ENCODE assay signal across 26 cellular contexts in the genomic region with DNA sequence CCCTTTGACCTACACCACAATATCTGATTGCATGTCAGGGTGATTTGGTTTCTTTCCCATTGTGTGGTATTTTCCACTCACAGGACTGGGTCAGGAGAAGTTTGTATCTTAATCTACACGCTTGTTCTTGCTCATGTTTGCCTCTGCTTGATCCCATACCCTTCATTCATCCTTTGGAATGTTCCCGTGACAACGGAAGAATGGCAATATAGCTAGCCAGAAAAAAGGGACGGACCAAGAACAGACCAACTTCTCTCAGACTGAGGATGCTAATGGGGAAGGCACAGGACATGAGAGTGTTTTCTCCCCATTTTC. TPM values are rescaled to one million over a fixed set of nuclear protein-coding genes. Genes with fewer than 3 reads are reported as not detected.
"Had no signal": no experiment of that assay in that cellular context is flagged by ENCODE, and none has a peak within 500 bp of the region (broad histone marks: within the 10 kb centered on the region; RNA-seq: fewer than 3 reads in every experiment).

No MANE protein-coding gene starts in this region.

- H3K4me3 Mint-ChIP-seq: naive thymus-derived CD8-positive, alpha-beta T cell; nephron; neural crest cell; stimulated activated naive B cell treated with anti-CD40 and anti-IgM and Interleukin-4, amounts not matched to agents 10 μg/mL and 1 μg/mL and 100 μg/mL, for 72 hours; stimulated activated naive CD8-positive, alpha-beta T cell treated with anti-CD3 and anti-CD28 coated beads, Interleukin-15, Interleukin-2, amounts not matched to agents 100 ng/mL and 50 ng/mL, for 24 hours; type B pancreatic cell had no signal

- H3K4me1 ChIP-seq: left lung, lower lobe of right lung, pancreas, prostate gland, tibial nerve, uterus had no signal

- H3K36me3 Mint-ChIP-seq: naive thymus-derived CD8-positive, alpha-beta T cell; stimulated activated naive B cell treated with anti-CD40 and anti-IgM and Interleukin-4, amounts not matched to agents 10 μg/mL and 1 μg/mL and 100 μg/mL, for 72 hours; type B pancreatic cell had no signal

- H3K27ac Mint-ChIP-seq: naive thymus-derived CD8-positive, alpha-beta T cell; nephron; type B pancreatic cell had no signal

- H3K36me3 ChIP-seq: left lung, lower lobe of right lung, pancreas, prostate gland, tibial nerve, uterus had no signal

- DNase-seq: kidney; left colon; left lung; lower lobe of right lung; mesenchymal stem cell; naive thymus-derived CD8-positive, alpha-beta T cell; nucleus accumbens; pancreas; posterior cingulate gyrus; retina; right cardiac atrium; stimulated activated CD4-positive, alpha-beta T cell treated with anti-CD3 and anti-CD28 coated beads, Interleukin-12 subunit alpha, Interleukin-12 subunit beta, amount 100 ng/mL, for 4 hours; stimulated activated CD4-positive, alpha-beta T cell treated with anti-CD3 and anti-CD28 coated beads, Interleukin-15, amount 100 ng/mL, for 24 hours; stimulated activated CD4-positive, alpha-beta T cell treated with anti-CD3 and anti-CD28 coated beads, Interleukin-2, amount 100 ng/mL, for 24 hours; stimulated activated CD4-positive, alpha-beta T cell treated with anti-CD3 and anti-CD28 coated beads, Interleukin-4, amount 100 ng/mL, for 1 hour; stimulated activated naive B cell treated with anti-CD40 and anti-IgM and Interleukin-4, amounts not matched to agents 10 μg/mL and 1 μg/mL and 100 μg/mL, for 72 hours; substantia nigra; uterus had no signal

- H3K27ac ChIP-seq: left lung, lower lobe of right lung, pancreas, prostate gland, skin epidermis, tibial nerve, uterus had no signal

- H3K27me3 ChIP-seq: left lung, pancreas, tibial nerve, uterus had no signal

- ATAC-seq: left colon; left lung; lower lobe of right lung; naive thymus-derived CD8-positive, alpha-beta T cell; pancreas; right cardiac atrium; sciatic nerve had no signal

- H3K9me3 Mint-ChIP-seq: neural crest cell; stimulated activated naive CD8-positive, alpha-beta T cell treated with anti-CD3 and anti-CD28 coated beads, Interleukin-15, Interleukin-2, amounts not matched to agents 100 ng/mL and 50 ng/mL, for 24 hours; type B pancreatic cell had no signal

- H3K4me3 ChIP-seq: left lung, lower lobe of right lung, pancreas, prostate gland, skin epidermis, tibial nerve, uterus had no signal

- H3K9me3 ChIP-seq: left lung, lower lobe of right lung, pancreas, prostate gland, tibial nerve, uterus had no signal

RNA-seq across cellular contexts. Expression of gene THSD4, which starts 7.8 kb away (rescaled TPM):
- total RNA-seq: naive thymus-derived CD8-positive, alpha-beta T cell had no signal
- polyA plus RNA-seq: naive thymus-derived CD8-positive, alpha-beta T cell had no signal
